ENCODE assay signal across 7 cellular contexts in genomic region chr10:103503777-103504176, GRCh38. TPM values are rescaled to one million over a fixed set of nuclear protein-coding genes. Genes with fewer than 3 reads are reported as not detected.
"Had no signal": no experiment of that assay in that cellular context is flagged by ENCODE, and none has a peak within 500 bp of the region (broad histone marks: within the 10 kb centered on the region; RNA-seq: fewer than 3 reads in every experiment).

No MANE protein-coding gene starts in this region.

RNA-seq across cellular contexts. Expression of gene NEURL1, which starts 10.3 kb away (rescaled TPM):
- total RNA-seq: RPMI7951 had no signal

RNA-seq across cellular contexts. Expression of gene CALHM3, which starts 24.7 kb away (rescaled TPM):
- total RNA-seq: activated T-cell treated with anti-CD3 and anti-CD28 coated beads, Interleukin-2, amount 50 U/mL, for 72 hours; adrenal gland; bronchial epithelial cell; T-cell; T-helper 2 cell treated with Interferon-gamma antibody and Interleukin-4, amounts not matched to agents 100 ng/mL and 5 ng/mL, for 36 hours had no signal

RNA-seq across cellular contexts. Expression of gene CALHM1, which starts 45.1 kb away (rescaled TPM):
- total RNA-seq: activated T-cell treated with anti-CD3 and anti-CD28 coated beads, Interleukin-2, amount 50 U/mL, for 72 hours; adrenal gland; bronchial epithelial cell; M059J; RPMI7951; T-cell had no signal
- polyA plus RNA-seq: adrenal gland had no signal
